Comparison of ENCODE assay signal across 9 cellular contexts in the genomic region with DNA sequence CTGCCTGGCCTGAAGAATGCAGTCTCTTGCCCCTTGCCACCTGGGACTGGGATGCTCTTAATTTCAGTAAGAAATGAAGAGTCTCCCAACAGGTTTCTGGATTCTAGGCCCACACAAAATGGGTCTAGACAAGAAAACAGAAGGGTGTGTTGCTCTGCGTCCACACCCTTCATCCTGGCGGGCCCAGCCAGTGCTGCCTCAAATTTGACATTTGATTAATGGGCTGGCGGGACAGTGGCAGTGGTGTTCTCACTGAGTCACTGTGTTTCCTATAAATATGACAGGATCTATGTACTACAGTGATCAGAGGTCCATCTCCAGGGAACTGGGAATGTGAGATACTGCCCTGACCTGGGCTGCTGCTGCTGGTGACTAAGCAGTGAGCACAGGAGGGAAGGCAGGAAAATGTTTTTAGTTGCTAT. TPM values are rescaled to one million over a fixed set of nuclear protein-coding genes. Genes with fewer than 3 reads are reported as not detected.
DNase-seq lines count a peak whose midpoint lies in the region; ATAC-seq and TF ChIP-seq lines count a peak whose summit lies in the region.
"Had no signal": no experiment of that assay in that cellular context is flagged by ENCODE, and none has a peak within 500 bp of the region (broad histone marks: within the 10 kb centered on the region; RNA-seq: fewer than 3 reads in every experiment).

No MANE protein-coding gene starts in this region.

- H3K27me3 ChIP-seq in SK-N-SH (ENCODE audit: insufficient read depth) (no peaks in the 10 kb centered on the region), upper lobe of left lung (no peaks in the 10 kb centered on the region)

- 64% methylated on average over 3 of the region's 3 CpGs for WGBS in SK-N-SH (ENCODE audit: low lambda C conversion rate)
- WGBS in mesodermal cell (ENCODE audit: insufficient coverage in 2 of 2), 2 experiments: 82 to 100% methylated on average over 2 to 3 of the region's 3 CpGs
- 62 to 63% methylated on average over 3 of the region's 3 CpGs for WGBS in upper lobe of left lung, 2 donors

- H3K27ac ChIP-seq in SK-N-SH (ENCODE audit: low read depth in 2 of 2, low read length in 1 of 2) (peak overlapping the region in 1 of 2 experiments; percentile 19; a peak in 2 of 4 replicates), mesodermal cell (ENCODE audit: low read depth, low read length, severe bottlenecking) (peak overlapping the region; percentile 73), upper lobe of left lung (peak overlapping the region; percentile 33 to 98 (median 96))

- ATAC-seq in SK-N-SH treated with all-trans-retinoic acid at 6 μM for 48 hours: no peak
- no peak for ATAC-seq in upper lobe of left lung (ENCODE audit: low FRiP score in 2 of 2)
- ATAC-seq in GM21447 (IDR thresholded peaks at IDR 0.05; ENCODE audit: unreplicated experiment): no peak
- ATAC-seq: stimulated activated naive CD8-positive, alpha-beta T cell treated with anti-CD3 and anti-CD28 coated beads, Interleukin-15, Interleukin-2, amounts not matched to agents 100 U/mL and 50 U/mL, for 24 hours had no signal

- no peak overlapping the region for H3K4me2 ChIP-seq in SK-N-SH

- peaks cover 10 to 26% of the 10 kb centered on the region in 2 experiments for H3K4me1 ChIP-seq in SK-N-SH (ENCODE audit: control insufficient read depth in 1 of 2, insufficient read depth in 2 of 2, low read depth in 1 of 2, low read length in 1 of 2)
- H3K4me1 ChIP-seq in mesodermal cell (ENCODE audit: control insufficient read depth, insufficient read depth, low read length, poor library complexity, severe bottlenecking): peaks cover 30% of the 10 kb centered on the region
- peaks cover 33 to 44% (median 39%) of the 10 kb centered on the region in 4 donors for H3K4me1 ChIP-seq in upper lobe of left lung

- POLR2A ChIA-PET in SK-N-SH (lab: Yijun Ruan, JAX): no interaction called here

- no peak for TF ChIP-seq CTCF in SK-N-SH (IDR thresholded peaks at IDR 0.05)
- TF ChIP-seq CTCF in choroid plexus epithelial cell (conservative IDR thresholded peaks at IDR 0.05; ENCODE audit: low read depth, low read length): no peak
- TF ChIP-seq CTCF in upper lobe of left lung (IDR thresholded peaks at IDR 0.05): no peak

- CTCF ChIA-PET in SK-N-SH (lab: Yijun Ruan, JAX): interaction anchor here (0.6 to 20.5 kb wide), 11 partner anchors 13 to 137 kb away, joined by 3 to 555 read pairs (median 4); partner anchors contain the start of genes ARHGEF40 and NDRG2

- no peaks in the 10 kb centered on the region for H3K9me2 ChIP-seq in SK-N-SH

- H3K9ac ChIP-seq in SK-N-SH: no peak overlapping the region

- peak overlapping the region; percentile 85 for H2AFZ ChIP-seq in SK-N-SH (ENCODE audit: low read depth)

- no peak overlapping the region for H3K4me3 ChIP-seq in SK-N-SH (ENCODE audit: low read depth in 2 of 2, low read length in 1 of 2)
- H3K4me3 ChIP-seq in choroid plexus epithelial cell (ENCODE audit: low read depth, low read length): no peak overlapping the region
- H3K4me3 ChIP-seq in mesodermal cell (ENCODE audit: extremely low read depth, insufficient read depth, low read length, poor library complexity, severe bottlenecking): no peak overlapping the region
- H3K4me3 ChIP-seq in upper lobe of left lung: no peak overlapping the region

- H3K9me3 ChIP-seq in SK-N-SH (no peaks in the 10 kb centered on the region), mesodermal cell (ENCODE audit: control insufficient read depth, low read length) (no peaks in the 10 kb centered on the region), upper lobe of left lung (no peaks in the 10 kb centered on the region)

- H3K79me2 ChIP-seq in SK-N-SH (ENCODE audit: insufficient read depth): no peaks in the 10 kb centered on the region

- TF ChIP-seq POLR2A in upper lobe of left lung (IDR thresholded peaks at IDR 0.05): no peak

- H3F3A ChIP-seq in SK-N-SH (replicated peaks; ENCODE audit: insufficient read depth): peaks cover 10% of the 10 kb centered on the region

- H3K36me3 ChIP-seq in SK-N-SH (replicated peaks in 1 of 2; ENCODE audit: control insufficient read depth in 1 of 2, insufficient read depth in 2 of 2, low read length in 1 of 2) (no peaks in the 10 kb centered on the region), mesodermal cell (ENCODE audit: control insufficient read depth, insufficient read depth, low read length) (no peaks in the 10 kb centered on the region), upper lobe of left lung (no peaks in the 10 kb centered on the region)

- no peak for TF ChIP-seq RAD21 in SK-N-SH (IDR thresholded peaks at IDR 0.05; ENCODE audit: low read length)

- H4K20me1 ChIP-seq in SK-N-SH (ENCODE audit: insufficient read depth): no peaks in the 10 kb centered on the region

- TF ChIP-seq EP300 in SK-N-SH (IDR thresholded peaks at IDR 0.05; ENCODE audit: borderline replicate concordance in 1 of 2, low read depth in 1 of 2, low read length in 1 of 2) (no peak), upper lobe of left lung (IDR thresholded peaks at IDR 0.05) (no peak)

- DNase-seq in SK-N-SH (no peak), choroid plexus epithelial cell (ENCODE audit: low read depth) (peak; percentile 64), upper lobe of left lung (no peak), nucleus accumbens (lab: John Stamatoyannopoulos, UW) (no peak), AML-193 (lab: John Stamatoyannopoulos, UW) (no peak)

TF ChIP-seq in SK-N-SH, 30 proteins besides CTCF, POLR2A, EP300 and RAD21 (continues in another document):
- TF ChIP-seq, protein P1, sequence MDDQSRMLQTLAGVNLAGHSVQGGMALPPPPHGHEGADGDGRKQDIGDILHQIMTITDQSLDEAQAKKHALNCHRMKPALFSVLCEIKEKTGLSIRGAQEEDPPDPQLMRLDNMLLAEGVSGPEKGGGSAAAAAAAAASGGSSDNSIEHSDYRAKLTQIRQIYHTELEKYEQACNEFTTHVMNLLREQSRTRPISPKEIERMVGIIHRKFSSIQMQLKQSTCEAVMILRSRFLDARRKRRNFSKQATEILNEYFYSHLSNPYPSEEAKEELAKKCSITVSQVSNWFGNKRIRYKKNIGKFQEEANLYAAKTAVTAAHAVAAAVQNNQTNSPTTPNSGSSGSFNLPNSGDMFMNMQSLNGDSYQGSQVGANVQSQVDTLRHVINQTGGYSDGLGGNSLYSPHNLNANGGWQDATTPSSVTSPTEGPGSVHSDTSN (IDR thresholded peaks at IDR 0.05): no peak
- TF ChIP-seq POLR2AphosphoS5 (IDR thresholded peaks at IDR 0.05; ENCODE audit: low read depth, low read length) (no peak), MAX (IDR thresholded peaks at IDR 0.05; ENCODE audit: low read depth) (no peak), MEF2A (IDR thresholded peaks at IDR 0.05; ENCODE audit: borderline replicate concordance, low read depth) (no peak), RXRA (IDR thresholded peaks at IDR 0.05; ENCODE audit: borderline replicate concordance, low read depth) (no peak)

TF ChIP-seq in SK-N-SH treated with all-trans-retinoic acid at 6 μM for 48 hours, 23 proteins besides CTCF, POLR2A, EP300 and RAD21 (continues in another document):
- no peak for TF ChIP-seq CSRNP3 (CRISPR knock-in tag; IDR thresholded peaks at IDR 0.05)
- TF ChIP-seq GLIS3 (CRISPR knock-in tag; IDR thresholded peaks at IDR 0.05): no peak
- TF ChIP-seq TOX (CRISPR knock-in tag; IDR thresholded peaks at IDR 0.05; ENCODE audit: borderline replicate concordance): no peak
- no peak for TF ChIP-seq PPARA (CRISPR knock-in tag; IDR thresholded peaks at IDR 0.05; ENCODE audit: borderline replicate concordance)

RNA-seq across cellular contexts. Expression of gene TMEM253, which starts 6.5 kb away (rescaled TPM):
- 0.82 and 0.94 TPM in 2 replicates for polyA plus RNA-seq in SK-N-SH (2012; rRNA removed)
- polyA plus RNA-seq in SK-N-SH (2012; cell fraction: cytosol; rRNA removed): 0.41 and 0.58 TPM in 2 replicates
- 2.0 TPM in 2 replicates for polyA plus RNA-seq in SK-N-SH (2012; cell fraction: nucleus; rRNA removed)
- 0.81 TPM for polyA plus RNA-seq in mesodermal cell (2013, experiment 1 of 2)
- 0.61 TPM for polyA plus RNA-seq in mesodermal cell (2013, experiment 2 of 2)
- 1 to 10 TPM in 2 of 6 donors, under 1 TPM in 1, not detected in 3; 0.94 to 3.4 (median 1.4) TPM for total RNA-seq in upper lobe of left lung

RNA-seq across cellular contexts. Expression of gene ZNF219, which starts 8.9 kb away (rescaled TPM):
- polyA plus RNA-seq in SK-N-SH (2012; rRNA removed): 22.1 and 24.1 TPM in 2 replicates
- polyA plus RNA-seq in SK-N-SH (2012; cell fraction: cytosol; rRNA removed): 10.7 and 24.0 TPM in 2 replicates
- 58.1 and 70.5 TPM in 2 replicates for polyA plus RNA-seq in SK-N-SH (2012; cell fraction: nucleus; rRNA removed)
- 37.2 TPM for polyA plus RNA-seq in mesodermal cell (2013, experiment 1 of 2)
- polyA plus RNA-seq in mesodermal cell (2013, experiment 2 of 2): 29.2 TPM
- total RNA-seq in upper lobe of left lung: 10 to 100 TPM; 46.1 to 97.5 (median 56.3) TPM

RNA-seq across cellular contexts. Expression of gene ARHGEF40, which starts 37.3 kb away (rescaled TPM):
- polyA plus RNA-seq in SK-N-SH (2012; rRNA removed): 58.8 and 64.2 TPM in 2 replicates
- 20.9 and 35.4 TPM in 2 replicates for polyA plus RNA-seq in SK-N-SH (2012; cell fraction: cytosol; rRNA removed)
- 201 and 236 TPM in 2 replicates for polyA plus RNA-seq in SK-N-SH (2012; cell fraction: nucleus; rRNA removed)
- 60.7 TPM for polyA plus RNA-seq in mesodermal cell (2013, experiment 1 of 2)
- 49.3 TPM for polyA plus RNA-seq in mesodermal cell (2013, experiment 2 of 2)
- 10 to 100 TPM; 24.8 to 74.4 (median 36.0) TPM for total RNA-seq in upper lobe of left lung

RNA-seq across cellular contexts. Expression of gene OR5AU1, which starts 48.5 kb away (rescaled TPM):
- polyA plus RNA-seq in SK-N-SH (2012; rRNA removed): not detected in 2 replicates
- polyA plus RNA-seq in SK-N-SH (2012; cell fraction: cytosol; rRNA removed): not detected in 2 replicates
- not detected in 2 replicates for polyA plus RNA-seq in SK-N-SH (2012; cell fraction: nucleus; rRNA removed)
- not detected for polyA plus RNA-seq in mesodermal cell (2013, experiment 1 of 2)
- not detected for polyA plus RNA-seq in mesodermal cell (2013, experiment 2 of 2)
- not detected for total RNA-seq in upper lobe of left lung

RNA-seq across cellular contexts. Expression of gene RNASE8, which starts 49.7 kb away (rescaled TPM):
- not detected in 2 replicates for polyA plus RNA-seq in SK-N-SH (2012; rRNA removed)
- not detected in 2 replicates for polyA plus RNA-seq in SK-N-SH (2012; cell fraction: cytosol; rRNA removed)
- polyA plus RNA-seq in SK-N-SH (2012; cell fraction: nucleus; rRNA removed): not detected in 2 replicates
- not detected for polyA plus RNA-seq in mesodermal cell (2013, experiment 1 of 2)
- polyA plus RNA-seq in mesodermal cell (2013, experiment 2 of 2): not detected
- total RNA-seq in upper lobe of left lung: not detected
